ENCODE assay signal across 25 cellular contexts in genomic region chr9:75593920-75594319, GRCh38.
"Had no signal": no experiment of that assay in that cellular context is flagged by ENCODE, and none has a peak within 500 bp of the region (broad histone marks: within the 10 kb centered on the region; RNA-seq: fewer than 3 reads in every experiment).

No MANE protein-coding gene starts in this region.

- DNase-seq: activated CD4-positive, alpha-beta memory T cell treated with anti-CD3 and anti-CD28 coated beads, Interleukin-2, amount 10 ng/mL, durations not matched to agents 7 days and 5 days; activated CD4-positive, alpha-beta T cell treated with anti-CD3 and anti-CD28 coated beads for 36 hours; activated CD4-positive, alpha-beta T cell treated with anti-CD3 and anti-CD28 coated beads, Interleukin-2, amount 50 U/mL, for 1 hour; activated gamma-delta T cell; activated naive CD4-positive, alpha-beta T cell treated with anti-CD3 and anti-CD28 coated beads for 36 hours; activated T-cell treated with anti-CD3 and anti-CD28 coated beads for 4 hours; activated T-cell treated with anti-CD3 and anti-CD28 coated beads, Interleukin-2, amount 50 U/mL, for 48 hours; amygdala; MG63; MV-4-11; NCI-H1092 treated with DMSO at 0.1 percent for 48 hours; NCI-H1417 treated with DMSO at 0.1 percent for 48 hours; NCI-H1694; NCI-H2029; NCI-H2107; NCI-H2171 treated with DMSO at 0.1 percent for 48 hours; NCI-H226; NCI-H510A treated with DMSO at 0.1 percent for 48 hours; NCI-H69; T-cell; T-helper 2 cell; T1000 had no signal

- H3K27ac ChIP-seq: SK-N-MC had no signal

- H3K9me3 ChIP-seq: MG63 had no signal

- H3K4me3 ChIP-seq: MG63, SK-N-MC had no signal

- H3K36me3 ChIP-seq: MG63 had no signal

- ATAC-seq: activated CD4-positive, alpha-beta T cell treated with anti-CD3 and anti-CD28 coated beads for 36 hours; activated T-helper 17 cell treated with anti-CD3 and anti-CD28 coated beads, Interleukin-2, amount 50 U/mL, for 72 hours; Right ventricle myocardium inferior; T-cell had no signal

- H3K27me3 ChIP-seq: MG63 had no signal
